In genomic region chr4:118307619-118308018, GRCh38 we compare ENCODE assay signal across 1 cellular context.
TF ChIP-seq lines count a peak whose summit lies in the region.

No MANE protein-coding gene starts in this region.

TF ChIP-seq in GM23338, 12 proteins besides CTCF, POLR2A, EP300 and RAD21 (continued from another document):
- TF ChIP-seq, protein P1, sequence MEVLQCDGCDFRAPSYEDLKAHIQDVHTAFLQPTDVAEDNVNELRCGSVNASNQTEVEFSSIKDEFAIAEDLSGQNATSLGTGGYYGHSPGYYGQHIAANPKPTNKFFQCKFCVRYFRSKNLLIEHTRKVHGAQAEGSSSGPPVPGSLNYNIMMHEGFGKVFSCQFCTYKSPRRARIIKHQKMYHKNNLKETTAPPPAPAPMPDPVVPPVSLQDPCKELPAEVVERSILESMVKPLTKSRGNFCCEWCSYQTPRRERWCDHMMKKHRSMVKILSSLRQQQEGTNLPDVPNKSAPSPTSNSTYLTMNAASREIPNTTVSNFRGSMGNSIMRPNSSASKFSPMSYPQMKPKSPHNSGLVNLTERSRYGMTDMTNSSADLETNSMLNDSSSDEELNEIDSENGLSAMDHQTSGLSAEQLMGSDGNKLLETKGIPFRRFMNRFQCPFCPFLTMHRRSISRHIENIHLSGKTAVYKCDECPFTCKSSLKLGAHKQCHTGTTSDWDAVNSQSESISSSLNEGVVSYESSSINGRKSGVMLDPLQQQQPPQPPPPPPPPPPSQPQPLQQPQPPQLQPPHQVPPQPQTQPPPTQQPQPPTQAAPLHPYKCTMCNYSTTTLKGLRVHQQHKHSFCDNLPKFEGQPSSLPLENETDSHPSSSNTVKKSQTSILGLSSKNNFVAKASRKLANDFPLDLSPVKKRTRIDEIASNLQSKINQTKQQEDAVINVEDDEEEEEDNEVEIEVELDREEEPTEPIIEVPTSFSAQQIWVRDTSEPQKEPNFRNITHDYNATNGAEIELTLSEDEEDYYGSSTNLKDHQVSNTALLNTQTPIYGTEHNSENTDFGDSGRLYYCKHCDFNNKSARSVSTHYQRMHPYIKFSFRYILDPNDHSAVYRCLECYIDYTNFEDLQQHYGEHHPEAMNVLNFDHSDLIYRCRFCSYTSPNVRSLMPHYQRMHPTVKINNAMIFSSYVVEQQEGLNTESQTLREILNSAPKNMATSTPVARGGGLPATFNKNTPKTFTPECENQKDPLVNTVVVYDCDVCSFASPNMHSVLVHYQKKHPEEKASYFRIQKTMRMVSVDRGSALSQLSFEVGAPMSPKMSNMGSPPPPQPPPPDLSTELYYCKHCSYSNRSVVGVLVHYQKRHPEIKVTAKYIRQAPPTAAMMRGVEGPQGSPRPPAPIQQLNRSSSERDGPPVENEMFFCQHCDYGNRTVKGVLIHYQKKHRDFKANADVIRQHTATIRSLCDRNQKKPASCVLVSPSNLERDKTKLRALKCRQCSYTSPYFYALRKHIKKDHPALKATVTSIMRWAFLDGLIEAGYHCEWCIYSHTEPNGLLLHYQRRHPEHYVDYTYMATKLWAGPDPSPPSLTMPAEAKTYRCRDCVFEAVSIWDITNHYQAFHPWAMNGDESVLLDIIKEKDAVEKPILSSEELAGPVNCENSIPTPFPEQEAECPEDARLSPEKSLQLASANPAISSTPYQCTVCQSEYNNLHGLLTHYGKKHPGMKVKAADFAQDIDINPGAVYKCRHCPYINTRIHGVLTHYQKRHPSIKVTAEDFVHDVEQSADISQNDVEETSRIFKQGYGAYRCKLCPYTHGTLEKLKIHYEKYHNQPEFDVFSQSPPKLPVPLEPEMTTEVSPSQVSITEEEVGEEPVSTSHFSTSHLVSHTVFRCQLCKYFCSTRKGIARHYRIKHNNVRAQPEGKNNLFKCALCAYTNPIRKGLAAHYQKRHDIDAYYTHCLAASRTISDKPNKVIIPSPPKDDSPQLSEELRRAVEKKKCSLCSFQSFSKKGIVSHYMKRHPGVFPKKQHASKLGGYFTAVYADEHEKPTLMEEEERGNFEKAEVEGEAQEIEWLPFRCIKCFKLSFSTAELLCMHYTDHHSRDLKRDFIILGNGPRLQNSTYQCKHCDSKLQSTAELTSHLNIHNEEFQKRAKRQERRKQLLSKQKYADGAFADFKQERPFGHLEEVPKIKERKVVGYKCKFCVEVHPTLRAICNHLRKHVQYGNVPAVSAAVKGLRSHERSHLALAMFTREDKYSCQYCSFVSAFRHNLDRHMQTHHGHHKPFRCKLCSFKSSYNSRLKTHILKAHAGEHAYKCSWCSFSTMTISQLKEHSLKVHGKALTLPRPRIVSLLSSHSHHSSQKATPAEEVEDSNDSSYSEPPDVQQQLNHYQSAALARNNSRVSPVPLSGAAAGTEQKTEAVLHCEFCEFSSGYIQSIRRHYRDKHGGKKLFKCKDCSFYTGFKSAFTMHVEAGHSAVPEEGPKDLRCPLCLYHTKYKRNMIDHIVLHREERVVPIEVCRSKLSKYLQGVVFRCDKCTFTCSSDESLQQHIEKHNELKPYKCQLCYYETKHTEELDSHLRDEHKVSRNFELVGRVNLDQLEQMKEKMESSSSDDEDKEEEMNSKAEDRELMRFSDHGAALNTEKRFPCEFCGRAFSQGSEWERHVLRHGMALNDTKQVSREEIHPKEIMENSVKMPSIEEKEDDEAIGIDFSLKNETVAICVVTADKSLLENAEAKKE (CRISPR knock-in tag; IDR thresholded peaks at IDR 0.05): no peak
- TF ChIP-seq STAT1 (IDR thresholded peaks at IDR 0.05; ENCODE audit: unreplicated experiment): no peak
TF ChIP-seq in GM23338: peak in this region for 0.
